ENCODE assay signal across 1 cellular context in genomic region chr16:75252946-75253911, GRCh38.
TF ChIP-seq lines count a peak whose summit lies in the region.

No MANE protein-coding gene starts in this region.

TF ChIP-seq in H1, 55 proteins besides CTCF, POLR2A, EP300 and RAD21:
- TF ChIP-seq TBP (IDR thresholded peaks at IDR 0.05; ENCODE audit: low read depth, low read length) (peak; percentile 50; the same call in 1 of the 2 replicates), SP2 (IDR thresholded peaks at IDR 0.05; ENCODE audit: low read length) (no peak), SAP30 (IDR thresholded peaks at IDR 0.05; ENCODE audit: insufficient read depth, insufficient replicate concordance, low read length) (no peak), SIRT6 (IDR thresholded peaks at IDR 0.05; ENCODE audit: low read length) (no peak), SRF (IDR thresholded peaks at IDR 0.05; ENCODE audit: low read depth, low read length) (peak; percentile 58), KDM5A (IDR thresholded peaks at IDR 0.05; ENCODE audit: low read length) (no peak), TCF12 (IDR thresholded peaks at IDR 0.05; ENCODE audit: low read depth, low read length) (0 out of 2 replicates have a peak, but pooled peaks have one; percentile 28), ZNF274 (IDR thresholded peaks at IDR 0.05; ENCODE audit: borderline replicate concordance, extremely low read depth, low read length) (no peak), SUZ12 (IDR thresholded peaks at IDR 0.05; ENCODE audit: low read length) (no peak), KDM1A (IDR thresholded peaks at IDR 0.05; ENCODE audit: borderline replicate concordance, low read length) (no peak; the same call in 1 of the 2 replicates), BRCA1 (IDR thresholded peaks at IDR 0.05; ENCODE audit: low read depth, low read length) (no peak), BACH1 (IDR thresholded peaks at IDR 0.05; ENCODE audit: low read length) (no peak), E2F6 (IDR thresholded peaks at IDR 0.05) (no peak), RXRA (IDR thresholded peaks at IDR 0.05; ENCODE audit: insufficient read depth, low read depth, low read length) (0 out of 2 replicates have a peak, but pooled peaks have one; percentile 3), YY1 (IDR thresholded peaks at IDR 0.05; ENCODE audit: low read depth, low read length) (no peak), TEAD4 (IDR thresholded peaks at IDR 0.05; ENCODE audit: low read depth, low read length) (peak; percentile 94), SP1 (IDR thresholded peaks at IDR 0.05; ENCODE audit: low read depth, low read length) (peak; percentile 96), HDAC2 (IDR thresholded peaks at IDR 0.05; ENCODE audit: borderline replicate concordance in 1 of 2, low read depth in 2 of 2, low read length in 2 of 2) (no peak), CBX5 (IDR thresholded peaks at IDR 0.05; ENCODE audit: low read depth, low read length) (no peak), CHD1 (IDR thresholded peaks at IDR 0.05; ENCODE audit: low read depth, low read length) (no peak), CREB1 (IDR thresholded peaks at IDR 0.05) (no peak), POLR2AphosphoS5 (IDR thresholded peaks at IDR 0.05; ENCODE audit: low read depth, low read length) (peak; percentile 67; the same call in 1 of the 2 replicates), POU5F1 (IDR thresholded peaks at IDR 0.05; ENCODE audit: low read depth, low read length) (no peak), ATF3 (IDR thresholded peaks at IDR 0.05; ENCODE audit: insufficient read depth, low read depth, low read length) (no peak), TAF7 (optimal IDR thresholded peaks at IDR 0.05; ENCODE audit: borderline replicate concordance, low read depth, low read length) (peak; percentile 47), PHF8 (conservative IDR thresholded peaks at IDR 0.05; ENCODE audit: low read depth, low read length) (no peak), NANOG (IDR thresholded peaks at IDR 0.05; ENCODE audit: insufficient read depth, low read depth, low read length, poor library complexity, severe bottlenecking) (peak; percentile 61), CHD7 (IDR thresholded peaks at IDR 0.05; ENCODE audit: insufficient replicate concordance, low read length) (no peak), SP4 (IDR thresholded peaks at IDR 0.05; ENCODE audit: low read length) (no peak), HDAC6 (IDR thresholded peaks at IDR 0.05; ENCODE audit: low read depth, low read length) (no peak), CEBPB (IDR thresholded peaks at IDR 0.05; ENCODE audit: low read depth, low read length) (no peak), ASH2L (IDR thresholded peaks at IDR 0.05; ENCODE audit: low read length) (peak; percentile 82), SIX5 (IDR thresholded peaks at IDR 0.05; ENCODE audit: low read depth, low read length) (no peak), EZH2 (IDR thresholded peaks at IDR 0.05; ENCODE audit: low read depth, low read length, severe bottlenecking) (no peak), GABPA (IDR thresholded peaks at IDR 0.05; ENCODE audit: borderline replicate concordance, insufficient read depth, low read length) (no peak; the same call in 1 of the 2 replicates), MAFK (IDR thresholded peaks at IDR 0.05; ENCODE audit: low read depth, low read length) (no peak), JUN (IDR thresholded peaks at IDR 0.05; ENCODE audit: low read depth, low read length) (no peak), GTF2F1 (IDR thresholded peaks at IDR 0.05; ENCODE audit: borderline replicate concordance, low read depth, low read length) (no peak), BCL11A (IDR thresholded peaks at IDR 0.05; ENCODE audit: low read depth in 2 of 2, low read length in 2 of 2) (no peak), JUND (IDR thresholded peaks at IDR 0.05; ENCODE audit: low read length) (0 out of 2 replicates have a peak, but pooled peaks have one; percentile 12), RNF2 (IDR thresholded peaks at IDR 0.05; ENCODE audit: borderline replicate concordance, low read depth, low read length, missing control alignments, poor library complexity, severe bottlenecking) (no peak), RBBP5 (IDR thresholded peaks at IDR 0.05; ENCODE audit: borderline replicate concordance, low read depth, low read length) (peak; percentile 79; the same call in 1 of the 2 replicates), CBX8 (IDR thresholded peaks at IDR 0.05; ENCODE audit: borderline replicate concordance, low read depth, low read length) (no peak), EGR1 (IDR thresholded peaks at IDR 0.05; ENCODE audit: borderline replicate concordance, low read depth, low read length) (no peak), TAF1 (IDR thresholded peaks at IDR 0.05; ENCODE audit: low read depth, low read length) (peak; percentile 55; the same call in 1 of the 2 replicates), SIN3A (conservative IDR thresholded peaks at IDR 0.05 in 1 of 2, IDR thresholded peaks at IDR 0.05 in 1 of 2; ENCODE audit: low read depth in 1 of 2, low read length in 2 of 2) (no peak), NRF1 (IDR thresholded peaks at IDR 0.05; ENCODE audit: low read depth, low read length) (no peak), KDM4A (IDR thresholded peaks at IDR 0.05; ENCODE audit: low read depth, low read length, severe bottlenecking) (no peak), FOSL1 (IDR thresholded peaks at IDR 0.05; ENCODE audit: insufficient read depth, low read depth, low read length) (no peak), RFX5 (IDR thresholded peaks at IDR 0.05; ENCODE audit: borderline replicate concordance, low read depth, low read length) (no peak), CTBP2 (IDR thresholded peaks at IDR 0.05; ENCODE audit: borderline replicate concordance, insufficient read depth, insufficient read length, low read length) (peak; percentile 78), CHD2 (IDR thresholded peaks at IDR 0.05; ENCODE audit: low read length) (no peak)
- TF ChIP-seq, protein P1, sequence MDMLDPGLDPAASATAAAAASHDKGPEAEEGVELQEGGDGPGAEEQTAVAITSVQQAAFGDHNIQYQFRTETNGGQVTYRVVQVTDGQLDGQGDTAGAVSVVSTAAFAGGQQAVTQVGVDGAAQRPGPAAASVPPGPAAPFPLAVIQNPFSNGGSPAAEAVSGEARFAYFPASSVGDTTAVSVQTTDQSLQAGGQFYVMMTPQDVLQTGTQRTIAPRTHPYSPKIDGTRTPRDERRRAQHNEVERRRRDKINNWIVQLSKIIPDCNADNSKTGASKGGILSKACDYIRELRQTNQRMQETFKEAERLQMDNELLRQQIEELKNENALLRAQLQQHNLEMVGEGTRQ (IDR thresholded peaks at IDR 0.05; ENCODE audit: low read length): no peak
- TF ChIP-seq, protein P2, sequence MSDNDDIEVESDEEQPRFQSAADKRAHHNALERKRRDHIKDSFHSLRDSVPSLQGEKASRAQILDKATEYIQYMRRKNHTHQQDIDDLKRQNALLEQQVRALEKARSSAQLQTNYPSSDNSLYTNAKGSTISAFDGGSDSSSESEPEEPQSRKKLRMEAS (IDR thresholded peaks at IDR 0.05): no peak; the same call in 1 of the 2 replicates
- TF ChIP-seq, protein P3, sequence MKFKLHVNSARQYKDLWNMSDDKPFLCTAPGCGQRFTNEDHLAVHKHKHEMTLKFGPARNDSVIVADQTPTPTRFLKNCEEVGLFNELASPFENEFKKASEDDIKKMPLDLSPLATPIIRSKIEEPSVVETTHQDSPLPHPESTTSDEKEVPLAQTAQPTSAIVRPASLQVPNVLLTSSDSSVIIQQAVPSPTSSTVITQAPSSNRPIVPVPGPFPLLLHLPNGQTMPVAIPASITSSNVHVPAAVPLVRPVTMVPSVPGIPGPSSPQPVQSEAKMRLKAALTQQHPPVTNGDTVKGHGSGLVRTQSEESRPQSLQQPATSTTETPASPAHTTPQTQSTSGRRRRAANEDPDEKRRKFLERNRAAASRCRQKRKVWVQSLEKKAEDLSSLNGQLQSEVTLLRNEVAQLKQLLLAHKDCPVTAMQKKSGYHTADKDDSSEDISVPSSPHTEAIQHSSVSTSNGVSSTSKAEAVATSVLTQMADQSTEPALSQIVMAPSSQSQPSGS (IDR thresholded peaks at IDR 0.05; ENCODE audit: low read length): 0 out of 2 replicates have a peak, but pooled peaks have one; percentile 4
